In the genomic region with DNA sequence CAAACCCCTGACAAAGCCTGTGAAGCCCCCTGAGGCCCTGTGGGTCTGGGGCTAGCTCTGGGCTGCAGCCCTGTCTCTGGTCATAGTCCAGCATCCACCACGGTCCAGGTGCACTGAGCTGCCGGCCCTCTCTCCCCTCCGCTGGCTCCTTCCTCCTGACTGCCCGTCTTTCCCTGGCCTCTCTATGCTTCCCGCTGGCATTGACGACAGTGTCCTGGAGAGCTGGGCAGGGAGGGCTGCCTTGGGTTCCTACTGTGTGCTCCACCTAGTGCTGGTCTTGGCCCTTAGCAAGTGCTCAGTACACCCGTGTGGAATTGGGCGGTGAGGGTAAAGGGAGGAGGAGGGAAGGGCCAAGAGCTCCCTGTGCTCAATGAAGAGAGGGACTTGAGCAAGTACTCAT, we compare ENCODE assay signal across 1 cellular context.
TF ChIP-seq lines count a peak whose summit lies in the region.

No MANE protein-coding gene starts in this region.

TF ChIP-seq in K562, 482 proteins besides CTCF, POLR2A, EP300 and RAD21:
- TF ChIP-seq ZNF318 (IDR thresholded peaks at IDR 0.05; ENCODE audit: borderline replicate concordance in 1 of 2, low read depth in 1 of 2): no peak
- TF ChIP-seq ZKSCAN1 (IDR thresholded peaks at IDR 0.05; ENCODE audit: low read depth, low read length): peak; percentile 64; the same call in 1 of the 2 replicates
